Comparison of ENCODE assay signal across 17 cellular contexts in genomic region chr7:44347546-44348114, GRCh38. TPM values are rescaled to one million over a fixed set of nuclear protein-coding genes. Genes with fewer than 3 reads are reported as not detected.
"Had no signal": no experiment of that assay in that cellular context is flagged by ENCODE, and none has a peak within 500 bp of the region (broad histone marks: within the 10 kb centered on the region; RNA-seq: fewer than 3 reads in every experiment).

No MANE protein-coding gene starts in this region.

- DNase-seq: activated CD4-positive, CD25-positive, alpha-beta regulatory T cell; activated CD8-positive, alpha-beta memory T cell treated with anti-CD3 and anti-CD28 coated beads, Interleukin-2, amount 10 ng/mL, durations not matched to agents 7 days and 5 days; activated T-cell treated with anti-CD3 and anti-CD28 coated beads, Interleukin-2, amount 50 U/mL, for 48 hours; effector CD4-positive, alpha-beta T cell; foreskin melanocyte; natural killer cell; sigmoid colon; small intestine; stimulated activated naive B cell treated with anti-CD40 and anti-IgM and Interleukin-4, amounts not matched to agents 10 μg/mL and 1 μg/mL and 100 μg/mL, for 72 hours; stomach; tibial artery; upper lobe of right lung had no signal

- H3K4me1 ChIP-seq: breast epithelium, neural progenitor cell, sigmoid colon, stomach, tibial artery, upper lobe of right lung had no signal

- H3K27me3 ChIP-seq: breast epithelium, sigmoid colon, upper lobe of right lung had no signal

- ATAC-seq: natural killer cell, upper lobe of right lung had no signal

- H3K27ac ChIP-seq: esophagus muscularis mucosa, neural progenitor cell, sigmoid colon, stomach, tibial artery, upper lobe of right lung had no signal

- H3K36me3 ChIP-seq: esophagus muscularis mucosa, neural progenitor cell, sigmoid colon, stomach, tibial artery, upper lobe of right lung had no signal

- H3K4me3 ChIP-seq: breast epithelium, esophagus muscularis mucosa, neural progenitor cell, sigmoid colon, stomach, tibial artery, upper lobe of right lung had no signal

- H3K9me3 ChIP-seq: breast epithelium, sigmoid colon had no signal

RNA-seq across cellular contexts. Expression of gene CAMK2B, which starts 22.2 kb away (rescaled TPM):
- total RNA-seq: activated CD8-positive, alpha-beta T cell treated with anti-CD3 and anti-CD28 coated beads, Interleukin-2, amount 10 ng/mL, durations not matched to agents 7 days and 5 days; T-helper 1 cell treated with Interleukin-12 subunit alpha and Interleukin-12 subunit beta and Interleukin-4 antibody, amounts not matched to agents 30 ng/mL and 1 ng/mL, for 36 hours had no signal
